10 cellular contexts compared by ENCODE assay signal in the genomic region with DNA sequence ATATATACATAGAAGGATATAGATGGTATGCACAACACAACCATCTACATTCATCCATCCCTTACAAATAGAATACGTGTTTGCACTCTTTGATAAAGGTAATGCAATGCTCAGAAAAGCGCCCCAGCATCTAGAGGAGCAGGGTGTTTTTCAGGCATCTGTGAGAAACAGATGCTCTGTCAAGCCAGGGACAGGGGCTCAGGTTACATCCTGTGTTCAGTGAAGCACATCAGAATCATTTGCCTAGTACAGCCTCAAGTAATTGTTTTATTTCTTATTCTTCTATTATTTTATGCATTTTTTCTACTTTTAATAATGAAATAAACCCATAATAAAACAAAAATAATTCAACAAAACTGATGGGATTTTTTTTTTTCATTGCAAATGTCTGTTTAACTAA. TPM values are rescaled to one million over a fixed set of nuclear protein-coding genes. Genes with fewer than 3 reads are reported as not detected.
DNase-seq lines count a peak whose midpoint lies in the region; ATAC-seq and TF ChIP-seq lines count a peak whose summit lies in the region.
"Had no signal": no experiment of that assay in that cellular context is flagged by ENCODE, and none has a peak within 500 bp of the region (broad histone marks: within the 10 kb centered on the region; RNA-seq: fewer than 3 reads in every experiment).

No MANE protein-coding gene starts in this region.

- H3K4me3 Mint-ChIP-seq in mesothelial cell of epicardium = no peak overlapping the region
- H3K4me3 Mint-ChIP-seq: activated T-cell treated with anti-CD3 and anti-CD28 coated beads, Interleukin-2, amount 50 U/mL, for 72 hours had no signal

- H2AFZ ChIP-seq in osteoblast (ENCODE audit: low read length) = no peak overlapping the region

- no peak for TF ChIP-seq EP300 in gastroesophageal sphincter (IDR thresholded peaks at IDR 0.05)

- peaks cover 0 to 23% (median 0%) of the 10 kb centered on the region in 3 donors for H3K4me1 ChIP-seq in gastroesophageal sphincter
- H3K4me1 ChIP-seq in osteoblast (ENCODE audit: insufficient read depth, low read length) = peaks cover 23% of the 10 kb centered on the region

- H3K27me3 ChIP-seq in gastroesophageal sphincter = no peaks in the 10 kb centered on the region
- no peaks in the 10 kb centered on the region for H3K27me3 ChIP-seq in osteoblast (ENCODE audit: insufficient read depth, low read length)

- no peak for TF ChIP-seq POLR2A in gastroesophageal sphincter (IDR thresholded peaks at IDR 0.05)

- H3K36me3 ChIP-seq in gastroesophageal sphincter (no peaks in the 10 kb centered on the region), osteoblast (ENCODE audit: insufficient read depth, low read length) (no peaks in the 10 kb centered on the region)

- H3K27ac ChIP-seq in gastroesophageal sphincter (no peak overlapping the region), osteoblast (ENCODE audit: low read depth, low read length) (no peak overlapping the region)

- no peaks in the 10 kb centered on the region for H3K9me3 Mint-ChIP-seq in mesothelial cell of epicardium
- H3K9me3 Mint-ChIP-seq: activated T-cell treated with anti-CD3 and anti-CD28 coated beads, Interleukin-2, amount 50 U/mL, for 72 hours had no signal

- H3K27me3 Mint-ChIP-seq in mesothelial cell of epicardium (ENCODE audit: low read depth) = no peaks in the 10 kb centered on the region

- H3K9me3 ChIP-seq in gastroesophageal sphincter = no peaks in the 10 kb centered on the region
- H3K9me3 ChIP-seq in osteoblast (ENCODE audit: low read depth, low read length) = no peaks in the 10 kb centered on the region

- DNase-seq in NCI-H2029 (lab: John Stamatoyannopoulos, UW) = peak; percentile 84
- DNase-seq in iPS-NIHi7 (ENCODE audit: extremely low spot score) = peak; percentile 21
- DNase-seq in activated T-cell treated with anti-CD3 and anti-CD28 coated beads, Interleukin-2, amount 50 U/mL, for 1 hour = no peak
- DNase-seq in osteoblast (ENCODE audit: insufficient read length, low spot score, missing footprints) = no peak
- DNase-seq in mesothelial cell of epicardium (ENCODE audit: low spot score in 2 of 2, unreplicated experiment in 2 of 2) = no peak
- DNase-seq: activated T-cell treated with anti-CD3 and anti-CD28 coated beads, Interleukin-2, amount 50 U/mL, for 72 hours; erythroblast had no signal

- WGBS in gastroesophageal sphincter (ENCODE audit: low coverage in 1 of 2), 2 donors = 52 to 80% methylated on average over 1 to 2 of the region's 2 CpGs

- peak; percentile 89 for ATAC-seq in GM18907 (IDR thresholded peaks at IDR 0.05; ENCODE audit: unreplicated experiment)
- ATAC-seq in HG02588 (IDR thresholded peaks at IDR 0.05; ENCODE audit: unreplicated experiment) = peak; percentile 68
- no peak for ATAC-seq in gastroesophageal sphincter
- ATAC-seq: activated T-cell treated with anti-CD3 and anti-CD28 coated beads, Interleukin-2, amount 50 U/mL, for 72 hours had no signal

- H3K4me3 ChIP-seq in gastroesophageal sphincter (no peak overlapping the region), osteoblast (ENCODE audit: insufficient read depth, low read length) (no peak overlapping the region)

- H3K79me2 ChIP-seq in osteoblast (ENCODE audit: insufficient read depth, low read length) = no peaks in the 10 kb centered on the region

- H3K4me2 ChIP-seq in osteoblast (ENCODE audit: insufficient read depth, low read length) = no peak overlapping the region

- H4K20me1 ChIP-seq in osteoblast (ENCODE audit: insufficient read depth, low read length) = no peaks in the 10 kb centered on the region

- H3K36me3 Mint-ChIP-seq in mesothelial cell of epicardium = no peaks in the 10 kb centered on the region

- H3K27ac Mint-ChIP-seq in mesothelial cell of epicardium = no peak overlapping the region
- H3K27ac Mint-ChIP-seq: activated T-cell treated with anti-CD3 and anti-CD28 coated beads, Interleukin-2, amount 50 U/mL, for 72 hours had no signal

- TF ChIP-seq CTCF in gastroesophageal sphincter (IDR thresholded peaks at IDR 0.05) (no peak), osteoblast (IDR thresholded peaks at IDR 0.05; ENCODE audit: extremely low read depth, low read depth, low read length) (no peak), mesothelial cell of epicardium (IDR thresholded peaks at IDR 0.05; ENCODE audit: unreplicated experiment) (no peak)

- H3K4me1 Mint-ChIP-seq in mesothelial cell of epicardium = peaks cover 29% of the 10 kb centered on the region

RNA-seq across cellular contexts. Expression of a gene that starts 50.5 kb away (rescaled TPM):
- total RNA-seq in gastroesophageal sphincter (100 to 1,000 TPM in 3 of 4 donors, 10 to 100 TPM in 1; 84.3 to 120 (median 111) TPM), osteoblast (611 and 816 TPM in 2 replicates), mesothelial cell of epicardium (124 to 133 TPM (median 126 TPM) in 3 replicates)

Comparison
In these comparisons a context has a peak if more than half of its experiments do, and no peak if none do; other contexts are left out.
1. DNase-seq: peak in NCI-H2029 (single experiment) and iPS-NIHi7 (single experiment); none in activated T-cell treated with anti-CD3 and anti-CD28 coated beads, Interleukin-2, amount 50 U/mL, for 1 hour (single experiment), osteoblast (single experiment) and mesothelial cell of epicardium (0 of 2).